17 cellular contexts compared by ENCODE assay signal in the genomic region with DNA sequence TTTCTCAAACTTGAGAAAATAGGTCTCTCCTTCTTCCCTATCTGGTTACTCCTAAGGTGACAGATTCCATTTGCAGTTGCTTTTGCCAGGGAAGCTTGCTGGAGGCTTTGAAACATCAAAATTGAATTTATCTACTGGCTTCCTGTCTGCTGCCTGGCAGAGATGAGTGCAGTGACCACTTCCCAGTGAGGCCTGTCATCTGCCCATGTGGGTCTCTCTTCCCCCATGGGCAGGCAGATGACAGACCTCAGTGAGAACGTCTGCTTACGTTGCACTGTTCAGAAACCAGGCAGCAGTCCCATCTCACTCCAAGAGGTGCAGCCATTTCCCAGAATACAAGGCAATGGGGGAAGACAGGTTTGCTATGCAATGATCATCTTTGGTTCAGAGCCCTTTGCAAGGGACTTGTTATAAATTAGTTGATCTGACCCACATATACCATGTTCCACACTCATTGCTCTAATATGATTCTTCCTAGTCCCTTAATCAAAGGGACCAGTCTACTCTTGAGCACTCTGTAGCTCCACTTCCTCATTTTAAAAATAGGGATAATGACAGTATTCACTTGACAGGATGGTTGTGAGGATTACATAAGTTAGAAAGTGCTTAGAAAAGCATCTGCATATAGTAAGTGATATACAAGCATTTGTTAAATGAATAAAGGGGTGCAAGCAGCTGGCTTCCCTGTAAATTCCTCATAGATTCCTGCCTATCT. TPM values are rescaled to one million over a fixed set of nuclear protein-coding genes. Genes with fewer than 3 reads are reported as not detected.
"Had no signal": no experiment of that assay in that cellular context is flagged by ENCODE, and none has a peak within 500 bp of the region (broad histone marks: within the 10 kb centered on the region; RNA-seq: fewer than 3 reads in every experiment).

No MANE protein-coding gene starts in this region.

- H3K36me3 ChIP-seq: neutrophil had no signal

- H3K4me3 Mint-ChIP-seq: activated CD4-positive, alpha-beta memory T cell treated with anti-CD3 and anti-CD28 coated beads, Interleukin-2, amount 10 ng/mL, durations not matched to agents 7 days and 5 days; activated naive CD8-positive, alpha-beta T cell treated with anti-CD3 and anti-CD28 coated beads, Interleukin-2, amount 10 ng/mL, durations not matched to agents 7 days and 5 days; activated T-cell treated with anti-CD3 and anti-CD28 coated beads, Interleukin-2, amount 50 U/mL, for 72 hours; naive thymus-derived CD8-positive, alpha-beta T cell; stimulated activated naive CD8-positive, alpha-beta T cell treated with anti-CD3 and anti-CD28 coated beads, Interleukin-15, Interleukin-2, amounts not matched to agents 100 ng/mL and 50 ng/mL, for 24 hours had no signal

- H3K27ac Mint-ChIP-seq: activated CD4-positive, alpha-beta memory T cell treated with anti-CD3 and anti-CD28 coated beads, Interleukin-2, amount 10 ng/mL, durations not matched to agents 7 days and 5 days; activated naive CD8-positive, alpha-beta T cell treated with anti-CD3 and anti-CD28 coated beads, Interleukin-2, amount 10 ng/mL, durations not matched to agents 7 days and 5 days; activated T-cell treated with anti-CD3 and anti-CD28 coated beads, Interleukin-2, amount 50 U/mL, for 72 hours; naive thymus-derived CD8-positive, alpha-beta T cell; progenitor cell of endocrine pancreas; stimulated activated naive CD8-positive, alpha-beta T cell treated with anti-CD3 and anti-CD28 coated beads, Interleukin-15, Interleukin-2, amounts not matched to agents 100 ng/mL and 50 ng/mL, for 24 hours had no signal

- H3K36me3 Mint-ChIP-seq: activated naive CD8-positive, alpha-beta T cell treated with anti-CD3 and anti-CD28 coated beads, Interleukin-2, amount 10 ng/mL, durations not matched to agents 7 days and 5 days had no signal

- H3K9me3 ChIP-seq: neutrophil, testis had no signal

- ATAC-seq: activated T-cell treated with anti-CD3 and anti-CD28 coated beads, Interleukin-2, amount 50 U/mL, for 72 hours; esophagus mucosa; left colon; naive thymus-derived CD8-positive, alpha-beta T cell had no signal

- FAIRE-seq: endometrium had no signal

- H3K9me3 Mint-ChIP-seq: activated naive CD8-positive, alpha-beta T cell treated with anti-CD3 and anti-CD28 coated beads, Interleukin-2, amount 10 ng/mL, durations not matched to agents 7 days and 5 days; activated T-cell treated with anti-CD3 and anti-CD28 coated beads, Interleukin-2, amount 50 U/mL, for 72 hours; stimulated activated naive CD8-positive, alpha-beta T cell treated with anti-CD3 and anti-CD28 coated beads, Interleukin-15, Interleukin-2, amounts not matched to agents 100 ng/mL and 50 ng/mL, for 24 hours had no signal

- DNase-seq: activated CD4-positive, alpha-beta memory T cell treated with anti-CD3 and anti-CD28 coated beads, Interleukin-2, amount 10 ng/mL, durations not matched to agents 7 days and 5 days; activated CD4-positive, alpha-beta T cell treated with anti-CD3 and anti-CD28 coated beads for 1 hour; activated CD8-positive, alpha-beta memory T cell treated with anti-CD3 and anti-CD28 coated beads, Interleukin-2, amount 50 U/mL, for 4 hours; activated gamma-delta T cell treated with Interleukin-2 at 50 U/mL for 16 hours; activated naive CD8-positive, alpha-beta T cell treated with anti-CD3 and anti-CD28 coated beads, Interleukin-2, amount 10 ng/mL, durations not matched to agents 7 days and 5 days; activated T-cell treated with anti-CD3 and anti-CD28 coated beads, Interleukin-2, amount 50 U/mL, for 72 hours; anterior cingulate cortex; left colon; naive thymus-derived CD8-positive, alpha-beta T cell; stimulated activated CD4-positive, alpha-beta T cell treated with anti-CD3 and anti-CD28 coated beads, Interleukin-12 subunit alpha, Interleukin-12 subunit beta, amount 100 ng/mL, for 4 hours; stimulated activated CD4-positive, alpha-beta T cell treated with anti-CD3 and anti-CD28 coated beads, Interleukin-4, amount 100 ng/mL, for 24 hours; testis had no signal

- H3K27me3 ChIP-seq: testis had no signal

- H3K4me1 Mint-ChIP-seq: activated CD4-positive, alpha-beta memory T cell treated with anti-CD3 and anti-CD28 coated beads, Interleukin-2, amount 10 ng/mL, durations not matched to agents 7 days and 5 days; activated naive CD8-positive, alpha-beta T cell treated with anti-CD3 and anti-CD28 coated beads, Interleukin-2, amount 10 ng/mL, durations not matched to agents 7 days and 5 days; naive thymus-derived CD8-positive, alpha-beta T cell had no signal

- H3K27ac ChIP-seq: neutrophil, testis had no signal

- H3K4me3 ChIP-seq: testis had no signal

RNA-seq across cellular contexts. Expression of gene PGBD5, which starts 10.6 kb away (rescaled TPM):
- total RNA-seq: activated CD4-positive, alpha-beta memory T cell treated with anti-CD3 and anti-CD28 coated beads, Interleukin-2, amount 10 ng/mL, durations not matched to agents 7 days and 5 days; activated naive CD8-positive, alpha-beta T cell treated with anti-CD3 and anti-CD28 coated beads, Interleukin-2, amount 10 ng/mL, durations not matched to agents 7 days and 5 days; naive thymus-derived CD8-positive, alpha-beta T cell had no signal
- polyA plus RNA-seq: naive thymus-derived CD8-positive, alpha-beta T cell had no signal
